1 cellular context compared by ENCODE assay signal in the genomic region with DNA sequence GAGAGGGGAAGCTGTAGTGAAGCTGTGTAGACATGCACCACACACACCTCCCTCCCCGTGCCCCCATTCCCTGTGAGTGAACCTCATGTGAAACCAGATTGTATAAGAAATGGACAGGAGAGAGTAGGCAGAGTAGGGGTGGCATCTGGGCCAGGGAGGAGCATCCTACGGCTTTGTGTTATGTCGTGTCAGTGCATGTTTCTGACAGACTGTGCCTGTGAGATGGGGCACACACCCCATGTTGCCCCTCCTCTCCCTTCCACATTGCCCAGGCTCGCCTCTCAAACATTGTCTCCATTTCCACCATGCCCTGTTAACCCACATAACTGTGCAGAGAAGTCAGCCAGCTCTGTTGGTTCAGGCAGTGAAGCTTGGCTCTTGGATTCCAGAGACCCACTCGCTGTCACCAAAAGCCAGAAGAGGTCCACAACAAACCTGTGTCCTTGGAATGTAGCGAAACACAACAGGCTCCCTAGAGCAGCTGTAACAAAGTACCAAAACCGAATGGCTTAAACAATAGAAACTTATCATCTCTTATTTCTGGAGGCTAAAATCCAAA.
TF ChIP-seq lines count a peak whose summit lies in the region.

No MANE protein-coding gene starts in this region.

TF ChIP-seq in WTC11, 78 proteins besides CTCF, POLR2A, EP300 and RAD21 (continued from another document):
- no peak for TF ChIP-seq ETV6 (CRISPR knock-in tag; IDR thresholded peaks at IDR 0.05)
